In genomic region chr1:43705982-43706597, GRCh38 we compare ENCODE assay signal across 9 cellular contexts. TPM values are rescaled to one million over a fixed set of nuclear protein-coding genes. Genes with fewer than 3 reads are reported as not detected.
DNase-seq lines count a peak whose midpoint lies in the region; ATAC-seq, FAIRE-seq and TF ChIP-seq lines count a peak whose summit lies in the region.
"Had no signal": no experiment of that assay in that cellular context is flagged by ENCODE, and none has a peak within 500 bp of the region (broad histone marks: within the 10 kb centered on the region; RNA-seq: fewer than 3 reads in every experiment).

No MANE protein-coding gene starts in this region.

- H3K27ac Mint-ChIP-seq in activated naive CD4-positive, alpha-beta T cell treated with anti-CD3 and anti-CD28 coated beads for 36 hours: no peak overlapping the region
- peak overlapping the region; percentile 75 for H3K27ac Mint-ChIP-seq in stimulated activated memory B cell treated with anti-CD40 and anti-IgM and Interleukin-4, amounts not matched to agents 10 μg/mL and 1 μg/mL and 100 μg/mL, for 72 hours

- DNase-seq in activated naive CD4-positive, alpha-beta T cell treated with anti-CD3 and anti-CD28 coated beads for 36 hours: peak; percentile 10
- no peak for DNase-seq in activated naive CD4-positive, alpha-beta T cell (lab: John Stamatoyannopoulos, UW)
- peak; percentile 23 for DNase-seq in OCI-LY7 (ENCODE audit: low spot score)
- DNase-seq in endothelial cell of umbilical vein (ENCODE audit: low read depth, low spot score): peak; percentile 21
- DNase-seq in NCI-H187 (lab: John Stamatoyannopoulos, UW): no peak
- DNase-seq in HCEC 1CT: no peak
- DNase-seq: central memory CD4-positive, alpha-beta T cell had no signal

- H3K27ac ChIP-seq in OCI-LY7 (ENCODE audit: low read depth, low read length, poor library complexity, severe bottlenecking) (peak overlapping the region; percentile 56), endothelial cell of umbilical vein (ENCODE audit: insufficient read depth, low read depth, low read length) (no peak overlapping the region)

- peaks cover 68% of the 10 kb centered on the region for H3K36me3 ChIP-seq in OCI-LY7 (ENCODE audit: insufficient read depth, low read length)
- peaks cover 16 to 21% of the 10 kb centered on the region in 2 experiments for H3K36me3 ChIP-seq in endothelial cell of umbilical vein (ENCODE audit: control insufficient read depth in 2 of 2, extremely low read depth in 1 of 2, insufficient read depth in 2 of 2, low read length in 2 of 2)

- H3K4me3 ChIP-seq in OCI-LY7 (ENCODE audit: low read depth, low read length, poor library complexity, severe bottlenecking) (peak overlapping the region; percentile 98), endothelial cell of umbilical vein (replicated peaks in 1 of 3; ENCODE audit: insufficient read depth in 1 of 3, low read depth in 1 of 3, low read length in 3 of 3) (peak overlapping the region in 1 of 3 experiments; percentile 36)

- H3K9me1 ChIP-seq in endothelial cell of umbilical vein (replicated peaks; ENCODE audit: control insufficient read depth, extremely low read depth, insufficient read depth, low read length): no peaks in the 10 kb centered on the region

- H4K20me1 ChIP-seq in OCI-LY7 (ENCODE audit: insufficient read depth, low read length) (no peaks in the 10 kb centered on the region), endothelial cell of umbilical vein (replicated peaks; ENCODE audit: control insufficient read depth, extremely low read depth, insufficient read depth, low read length) (no peaks in the 10 kb centered on the region)

- intact Hi-C loops in activated naive CD4-positive, alpha-beta T cell treated with anti-CD3 and anti-CD28 coated beads for 36 hours (cut with micrococcal nuclease): loop anchor here (2.0 kb wide), 2 partner anchors 177 to 229 kb away; no protein-coding TSS in a partner anchor
- intact Hi-C loops in OCI-LY7 (cut with micrococcal nuclease; ENCODE audit: unreplicated experiment) (no loop called here), endothelial cell of umbilical vein (cut with micrococcal nuclease) (loop anchor here (2.0 to 5.0 kb wide), 3 partner anchors 57 to 341 kb away; no protein-coding TSS in a partner anchor)

- no peaks in the 10 kb centered on the region for H3K9me3 Mint-ChIP-seq in activated naive CD4-positive, alpha-beta T cell treated with anti-CD3 and anti-CD28 coated beads for 36 hours
- no peaks in the 10 kb centered on the region for H3K9me3 Mint-ChIP-seq in stimulated activated memory B cell treated with anti-CD40 and anti-IgM and Interleukin-4, amounts not matched to agents 10 μg/mL and 1 μg/mL and 100 μg/mL, for 72 hours

- H3K4me1 Mint-ChIP-seq in activated naive CD4-positive, alpha-beta T cell treated with anti-CD3 and anti-CD28 coated beads for 36 hours (ENCODE audit: low read depth): peaks cover 30% of the 10 kb centered on the region
- peaks cover 39% of the 10 kb centered on the region for H3K4me1 Mint-ChIP-seq in stimulated activated memory B cell treated with anti-CD40 and anti-IgM and Interleukin-4, amounts not matched to agents 10 μg/mL and 1 μg/mL and 100 μg/mL, for 72 hours

- POLR2A ChIA-PET in OCI-LY7 (lab: Charles Lee) (interaction anchor here (1.3 kb wide), 1 partner anchor 56 kb away, joined by 6 read pairs; the partner anchor contains the start of gene KDM4A), endothelial cell of umbilical vein (lab: Charles Lee) (interaction anchor here (1.4 to 2.1 kb wide), 2 partner anchors 17 to 56 kb away, joined by 6 to 11 read pairs; partner anchors contain the start of gene KDM4A)

- dilution Hi-C loops in endothelial cell of umbilical vein (cut with MboI; ENCODE audit: extremely low pct_ligation_motif_present, low sequenced_read_pairs): no loop called here

- no peak for TF ChIP-seq POLR2A in endothelial cell of umbilical vein (IDR thresholded peaks at IDR 0.05; ENCODE audit: low read depth, low read length)

- H2AFZ ChIP-seq in OCI-LY7 (ENCODE audit: low read length) (no peak overlapping the region), endothelial cell of umbilical vein (ENCODE audit: low read depth, low read length) (no peak overlapping the region)

- H3K4me1 ChIP-seq in OCI-LY7 (ENCODE audit: insufficient read depth, low read length, poor library complexity, severe bottlenecking) (peaks cover 25% of the 10 kb centered on the region), endothelial cell of umbilical vein (ENCODE audit: control insufficient read depth, extremely low read depth, insufficient read depth, low read length) (peaks cover 30% of the 10 kb centered on the region)

- H3K4me2 ChIP-seq in OCI-LY7 (ENCODE audit: low read length): peak overlapping the region; percentile 97
- peak overlapping the region; percentile 14 for H3K4me2 ChIP-seq in endothelial cell of umbilical vein (ENCODE audit: insufficient read depth, low read length)

- no peaks in the 10 kb centered on the region for H3K27me3 Mint-ChIP-seq in activated naive CD4-positive, alpha-beta T cell treated with anti-CD3 and anti-CD28 coated beads for 36 hours (ENCODE audit: low read depth)
- no peaks in the 10 kb centered on the region for H3K27me3 Mint-ChIP-seq in stimulated activated memory B cell treated with anti-CD40 and anti-IgM and Interleukin-4, amounts not matched to agents 10 μg/mL and 1 μg/mL and 100 μg/mL, for 72 hours

- peak overlapping the region; percentile 22 for H3K9ac ChIP-seq in endothelial cell of umbilical vein (replicated peaks; ENCODE audit: extremely low read depth, insufficient read depth, low read length)

- CTCF ChIA-PET in activated naive CD4-positive, alpha-beta T cell treated with anti-CD3 and anti-CD28 coated beads for 36 hours (lab: Charles Lee): interaction anchor here (0.6 to 1.6 kb wide), 5 partner anchors 18 to 164 kb away, joined by 3 read pairs; no protein-coding TSS in a partner anchor
- CTCF ChIA-PET in OCI-LY7 (lab: Charles Lee; ENCODE audit: unreplicated experiment) (no interaction called here), endothelial cell of umbilical vein (lab: Charles Lee) (interaction anchor here (0.6 to 3.0 kb wide), 6 partner anchors 10 to 228 kb away, joined by 3 to 24 read pairs (median 4); partner anchors contain the start of gene ARTN)

- no TSS peak for BruUV-seq in OCI-LY7 (replicated peaks; lab: Mats Ljungman, UMichigan)
- no TSS peak for BruUV-seq in endothelial cell of umbilical vein (replicated peaks; lab: Mats Ljungman, UMichigan)

- peak overlapping the region; percentile 86 for H3K4me3 Mint-ChIP-seq in activated naive CD4-positive, alpha-beta T cell treated with anti-CD3 and anti-CD28 coated beads for 36 hours
- H3K4me3 Mint-ChIP-seq in stimulated activated memory B cell treated with anti-CD40 and anti-IgM and Interleukin-4, amounts not matched to agents 10 μg/mL and 1 μg/mL and 100 μg/mL, for 72 hours: peak overlapping the region; percentile 92

- H3K36me3 Mint-ChIP-seq in activated naive CD4-positive, alpha-beta T cell treated with anti-CD3 and anti-CD28 coated beads for 36 hours (ENCODE audit: low read depth): peaks cover 19% of the 10 kb centered on the region
- peaks cover 45% of the 10 kb centered on the region for H3K36me3 Mint-ChIP-seq in stimulated activated memory B cell treated with anti-CD40 and anti-IgM and Interleukin-4, amounts not matched to agents 10 μg/mL and 1 μg/mL and 100 μg/mL, for 72 hours

- no peaks in the 10 kb centered on the region for H3K9me3 ChIP-seq in OCI-LY7 (ENCODE audit: low read length)
- H3K9me3 ChIP-seq in endothelial cell of umbilical vein (replicated peaks; ENCODE audit: control insufficient read depth, insufficient read depth, low read length): no peaks in the 10 kb centered on the region

- no peak for ATAC-seq in stimulated activated memory B cell treated with anti-CD40 and anti-IgM and Interleukin-4, amounts not matched to agents 10 μg/mL and 1 μg/mL and 100 μg/mL, for 72 hours
- no peak for ATAC-seq in GM21717 (IDR thresholded peaks at IDR 0.05; ENCODE audit: unreplicated experiment)

- H3K9me2 ChIP-seq in OCI-LY7 (ENCODE audit: insufficient read depth, low read length): no peaks in the 10 kb centered on the region

- no peak for TF ChIP-seq CTCF in OCI-LY7 (conservative IDR thresholded peaks at IDR 0.05; ENCODE audit: low read length)
- TF ChIP-seq CTCF in endothelial cell of umbilical vein (IDR thresholded peaks at IDR 0.05; ENCODE audit: extremely low read depth in 1 of 2, insufficient read depth in 1 of 2, low read depth in 1 of 2, low read length in 2 of 2): no peak

- FAIRE-seq in endothelial cell of umbilical vein (lab: Jason Lieb, UNC): no peak

- H3K79me2 ChIP-seq in OCI-LY7 (ENCODE audit: insufficient read depth, low read depth, low read length): peaks cover 28% of the 10 kb centered on the region
- peaks cover 19% of the 10 kb centered on the region for H3K79me2 ChIP-seq in endothelial cell of umbilical vein (ENCODE audit: control insufficient read depth, insufficient read depth, low read length)

- no peaks in the 10 kb centered on the region for H3K27me3 ChIP-seq in endothelial cell of umbilical vein (ENCODE audit: control insufficient read depth in 2 of 2, insufficient read depth in 2 of 2, low read length in 2 of 2)

RNA-seq across cellular contexts. Expression of gene ST3GAL3, which starts 1.2 kb away (rescaled TPM):
- total RNA-seq in activated naive CD4-positive, alpha-beta T cell treated with anti-CD3 and anti-CD28 coated beads for 36 hours: 10 to 100 TPM; 14.2 to 17.8 TPM
- total RNA-seq in OCI-LY7 (2014; rRNA removed; shearing (Covaris generic)): 13.2 and 24.0 TPM in 2 replicates
- total RNA-seq in OCI-LY7 (2022) (45.0 and 52.0 TPM in 2 replicates), endothelial cell of umbilical vein (27.9 and 35.8 TPM in 2 replicates)
- 14.3 TPM in 2 replicates for polyA plus RNA-seq in endothelial cell of umbilical vein
- 15.9 and 17.4 TPM in 2 replicates for polyA plus RNA-seq in endothelial cell of umbilical vein (2011; cell fraction: cytosol; rRNA removed)
- polyA plus RNA-seq in endothelial cell of umbilical vein (2011; cell fraction: nucleus; rRNA removed): 33.3 and 34.6 TPM in 2 replicates
- polyA plus RNA-seq in endothelial cell of umbilical vein (2012): 13.7 and 14.9 TPM in 2 replicates
- 28.5 and 34.0 TPM in 2 replicates for polyA minus RNA-seq in endothelial cell of umbilical vein
- polyA minus RNA-seq in endothelial cell of umbilical vein (2011; cell fraction: cytosol; rRNA and poly(A)+ RNA removed): 6.5 TPM
- 33.9 and 46.2 TPM in 2 replicates for polyA minus RNA-seq in endothelial cell of umbilical vein (2011; cell fraction: nucleus; rRNA and poly(A)+ RNA removed)

RNA-seq across cellular contexts. Expression of gene KDM4A, which starts 56.1 kb away (rescaled TPM):
- 10 to 100 TPM; 41.5 to 42.0 TPM for total RNA-seq in activated naive CD4-positive, alpha-beta T cell treated with anti-CD3 and anti-CD28 coated beads for 36 hours
- 20.2 and 20.5 TPM in 2 replicates for total RNA-seq in OCI-LY7 (2014; rRNA removed; shearing (Covaris generic))
- total RNA-seq in OCI-LY7 (2022): 48.9 and 50.2 TPM in 2 replicates
- 46.9 and 53.3 TPM in 2 replicates for total RNA-seq in endothelial cell of umbilical vein
- polyA plus RNA-seq in endothelial cell of umbilical vein: 16.3 and 21.0 TPM in 2 replicates
- 24.3 and 25.1 TPM in 2 replicates for polyA plus RNA-seq in endothelial cell of umbilical vein (2011; cell fraction: cytosol; rRNA removed)
- 47.2 and 53.0 TPM in 2 replicates for polyA plus RNA-seq in endothelial cell of umbilical vein (2011; cell fraction: nucleus; rRNA removed)
- polyA plus RNA-seq in endothelial cell of umbilical vein (2012): 27.7 and 34.9 TPM in 2 replicates
- polyA minus RNA-seq in endothelial cell of umbilical vein: 47.6 and 66.5 TPM in 2 replicates
- polyA minus RNA-seq in endothelial cell of umbilical vein (2011; cell fraction: cytosol; rRNA and poly(A)+ RNA removed): 16.7 TPM
- polyA minus RNA-seq in endothelial cell of umbilical vein (2011; cell fraction: nucleus; rRNA and poly(A)+ RNA removed): 50.6 and 58.1 TPM in 2 replicates

Comparison
In these comparisons a context has a peak if more than half of its experiments do, and no peak if none do; other contexts are left out.
1. DNase-seq: peak in activated naive CD4-positive, alpha-beta T cell treated with anti-CD3 and anti-CD28 coated beads for 36 hours (single experiment), OCI-LY7 (single experiment) and endothelial cell of umbilical vein (single experiment); none in activated naive CD4-positive, alpha-beta T cell (0 of 4), NCI-H187 (0 of 2) and HCEC 1CT (single experiment).